9 cellular contexts compared by ENCODE assay signal in genomic region chr19:18506101-18506534, GRCh38. TPM values are rescaled to one million over a fixed set of nuclear protein-coding genes. Genes with fewer than 3 reads are reported as not detected.
A peak's percentile ranks its signal among the peaks of the same experiment; 100 is the strongest.
DNase-seq lines count a peak whose midpoint lies in the region; ATAC-seq and TF ChIP-seq lines count a peak whose summit lies in the region.
"Had no signal": no experiment of that assay in that cellular context is flagged by ENCODE, and none has a peak within 500 bp of the region (broad histone marks: within the 10 kb centered on the region; RNA-seq: fewer than 3 reads in every experiment).

No MANE protein-coding gene starts in this region.

- POLR2A ChIA-PET in CD8-positive, alpha-beta memory T cell (lab: Charles Lee), result interaction anchor here (0.9 to 2.1 kb wide), 4 partner anchors 10 to 16 kb away, joined by 3 to 11 read pairs (median 6); partner anchors contain the start of gene ELL
- POLR2A ChIA-PET in activated CD4-positive, alpha-beta memory T cell treated with anti-CD3 and anti-CD28 coated beads, Interleukin-2, amount 10 ng/mL, durations not matched to agents 7 days and 5 days (lab: Charles Lee), result interaction anchor here (0.8 to 4.3 kb wide), 10 partner anchors 9 to 225 kb away, joined by 3 to 43 read pairs (median 6); partner anchors contain the start of genes ELL, JUND and UBA52

- H3K4me1 Mint-ChIP-seq in CD8-positive, alpha-beta memory T cell, result peaks cover 81 to 98% (median 87%) of the 10 kb centered on the region in 3 donors
- H3K4me1 Mint-ChIP-seq in activated CD4-positive, alpha-beta memory T cell treated with anti-CD3 and anti-CD28 coated beads, Interleukin-2, amount 10 ng/mL, durations not matched to agents 7 days and 5 days, result peaks cover 82% of the 10 kb centered on the region

- no peak overlapping the region for H3K4me3 ChIP-seq in CD8-positive, alpha-beta memory T cell (ENCODE audit: low read length)
- no peak overlapping the region for H3K4me3 ChIP-seq in cardiac muscle cell
- H3K4me3 ChIP-seq in skin epidermis, result no peak overlapping the region

- TF ChIP-seq CTCF in cardiac muscle cell (IDR thresholded peaks at IDR 0.05; ENCODE audit: low read depth, low read length) (no peak), GM20000 (IDR thresholded peaks at IDR 0.05; ENCODE audit: extremely low read depth, missing control alignments) (no peak)

- H3K4me1 ChIP-seq in CD8-positive, alpha-beta memory T cell (ENCODE audit: insufficient read depth, low read length), result peaks cover 91% of the 10 kb centered on the region
- peaks cover 54% of the 10 kb centered on the region for H3K4me1 ChIP-seq in cardiac muscle cell (ENCODE audit: low read depth)

- H3K27ac ChIP-seq in CD8-positive, alpha-beta memory T cell (ENCODE audit: low read depth, low read length), result peak overlapping the region; percentile 58
- H3K27ac ChIP-seq in cardiac muscle cell (peak overlapping the region; percentile 85), skin epidermis (peak overlapping the region in 15 of 21 experiments; percentile 0 to 78 (median 47))

- H3K4me3 Mint-ChIP-seq in CD8-positive, alpha-beta memory T cell, result peak overlapping the region; percentile 64 to 92 (median 78)
- no peak overlapping the region for H3K4me3 Mint-ChIP-seq in activated CD4-positive, alpha-beta memory T cell treated with anti-CD3 and anti-CD28 coated beads, Interleukin-2, amount 10 ng/mL, durations not matched to agents 7 days and 5 days

- H3K9me3 ChIP-seq in CD8-positive, alpha-beta memory T cell (ENCODE audit: low read length), result no peaks in the 10 kb centered on the region
- H3K9me3 ChIP-seq in cardiac muscle cell (ENCODE audit: low read depth), result no peaks in the 10 kb centered on the region

- no peak for ATAC-seq in HG03469 (IDR thresholded peaks at IDR 0.05; ENCODE audit: unreplicated experiment)

- no peaks in the 10 kb centered on the region for H3K9me3 Mint-ChIP-seq in CD8-positive, alpha-beta memory T cell
- H3K9me3 Mint-ChIP-seq in activated CD4-positive, alpha-beta memory T cell treated with anti-CD3 and anti-CD28 coated beads, Interleukin-2, amount 10 ng/mL, durations not matched to agents 7 days and 5 days, result no peaks in the 10 kb centered on the region

- peaks cover 0 to 2% (median 0%) of the 10 kb centered on the region in 3 donors for H3K36me3 Mint-ChIP-seq in CD8-positive, alpha-beta memory T cell
- H3K36me3 Mint-ChIP-seq in activated CD4-positive, alpha-beta memory T cell treated with anti-CD3 and anti-CD28 coated beads, Interleukin-2, amount 10 ng/mL, durations not matched to agents 7 days and 5 days (ENCODE audit: low read depth), result no peaks in the 10 kb centered on the region

- H3K36me3 ChIP-seq in CD8-positive, alpha-beta memory T cell (ENCODE audit: insufficient read depth, low read length), result no peaks in the 10 kb centered on the region
- H3K36me3 ChIP-seq in cardiac muscle cell, result no peaks in the 10 kb centered on the region

- peaks cover 0 to 4% of the 10 kb centered on the region in 2 donors for H3K27me3 Mint-ChIP-seq in CD8-positive, alpha-beta memory T cell
- H3K27me3 Mint-ChIP-seq in activated CD4-positive, alpha-beta memory T cell treated with anti-CD3 and anti-CD28 coated beads, Interleukin-2, amount 10 ng/mL, durations not matched to agents 7 days and 5 days, result no peaks in the 10 kb centered on the region

- DNase-seq in CD8-positive, alpha-beta memory T cell, result peak in 1 of 5 donors; percentile 61
- DNase-seq in activated CD4-positive, alpha-beta memory T cell treated with anti-CD3 and anti-CD28 coated beads, Interleukin-2, amount 10 ng/mL, durations not matched to agents 7 days and 5 days, result peak; percentile 21
- DNase-seq in cardiac muscle cell (ENCODE audit: low read depth in 1 of 2, low spot score in 1 of 2) (no peak), HK-2 (ENCODE audit: unreplicated experiment) (no peak), GM20000 (ENCODE audit: low spot score) (no peak), NCI-H446 treated with DMSO at 0.1 percent for 48 hours (lab: John Stamatoyannopoulos, UW) (no peak)
- DNase-seq: NCI-H2107 had no signal

- H3K27ac Mint-ChIP-seq in CD8-positive, alpha-beta memory T cell, result peak overlapping the region; percentile 94 to 100 (median 96)
- H3K27ac Mint-ChIP-seq in activated CD4-positive, alpha-beta memory T cell treated with anti-CD3 and anti-CD28 coated beads, Interleukin-2, amount 10 ng/mL, durations not matched to agents 7 days and 5 days, result peak overlapping the region; percentile 88

- CTCF ChIA-PET in CD8-positive, alpha-beta memory T cell (lab: Charles Lee), result interaction anchor here (1.0 to 9.7 kb wide), 9 partner anchors 10 to 227 kb away, joined by 3 to 81 read pairs (median 5); partner anchors contain the start of genes ELL, REX1BD and UBA52
- CTCF ChIA-PET in activated CD4-positive, alpha-beta memory T cell treated with anti-CD3 and anti-CD28 coated beads, Interleukin-2, amount 10 ng/mL, durations not matched to agents 7 days and 5 days (lab: Charles Lee), result interaction anchor here (1.1 to 4.1 kb wide), 4 partner anchors 10 to 83 kb away, joined by 3 to 37 read pairs (median 10); partner anchors contain the start of genes ELL, REX1BD and UBA52

- no peaks in the 10 kb centered on the region for H3K27me3 ChIP-seq in CD8-positive, alpha-beta memory T cell (ENCODE audit: insufficient read depth, low read length, poor library complexity, severe bottlenecking)
- no peaks in the 10 kb centered on the region for H3K27me3 ChIP-seq in cardiac muscle cell

RNA-seq across cellular contexts. Expression of gene ELL, which starts 15.8 kb away (rescaled TPM):
- total RNA-seq in CD8-positive, alpha-beta memory T cell, result 10 to 100 TPM; 24.4 to 25.5 TPM
- polyA plus RNA-seq in CD8-positive, alpha-beta memory T cell, result 22.1 TPM
- total RNA-seq in activated CD4-positive, alpha-beta memory T cell treated with anti-CD3 and anti-CD28 coated beads, Interleukin-2, amount 10 ng/mL, durations not matched to agents 7 days and 5 days, result 10 to 100 TPM; 26.2 to 26.3 TPM
- total RNA-seq in cardiac muscle cell, result 19.4 and 20.7 TPM in 2 replicates
- 14.8 and 18.2 TPM in 2 replicates for polyA plus RNA-seq in cardiac muscle cell

RNA-seq across cellular contexts. Expression of gene FKBP8, which starts 37.3 kb away (rescaled TPM):
- 100 to 1,000 TPM; 161 to 170 TPM for total RNA-seq in CD8-positive, alpha-beta memory T cell
- polyA plus RNA-seq in CD8-positive, alpha-beta memory T cell, result 138 TPM
- total RNA-seq in activated CD4-positive, alpha-beta memory T cell treated with anti-CD3 and anti-CD28 coated beads, Interleukin-2, amount 10 ng/mL, durations not matched to agents 7 days and 5 days, result 100 to 1,000 TPM; 263 TPM
- 514 and 568 TPM in 2 replicates for total RNA-seq in cardiac muscle cell
- polyA plus RNA-seq in cardiac muscle cell, result 398 and 473 TPM in 2 replicates

RNA-seq across cellular contexts. Expression of gene KXD1, which starts 51.6 kb away (rescaled TPM):
- 100 to 1,000 TPM; 127 to 128 TPM for total RNA-seq in CD8-positive, alpha-beta memory T cell
- polyA plus RNA-seq in CD8-positive, alpha-beta memory T cell, result 84.4 TPM
- 10 to 100 TPM; 93.0 to 99.1 TPM for total RNA-seq in activated CD4-positive, alpha-beta memory T cell treated with anti-CD3 and anti-CD28 coated beads, Interleukin-2, amount 10 ng/mL, durations not matched to agents 7 days and 5 days
- total RNA-seq in cardiac muscle cell, result 137 and 160 TPM in 2 replicates
- 111 and 127 TPM in 2 replicates for polyA plus RNA-seq in cardiac muscle cell
